Comparison of ENCODE assay signal across 8 cellular contexts in genomic region chr10:26430641-26431163, GRCh38. TPM values are rescaled to one million over a fixed set of nuclear protein-coding genes. Genes with fewer than 3 reads are reported as not detected.
DNase-seq lines count a peak whose midpoint lies in the region; ATAC-seq and TF ChIP-seq lines count a peak whose summit lies in the region.

No MANE protein-coding gene starts in this region.

- no peak overlapping the region for H3K9ac ChIP-seq in DND-41 (ENCODE audit: low read depth, low read length)

- peaks cover 2% of the 10 kb centered on the region for H3K9me3 ChIP-seq in DND-41 (ENCODE audit: insufficient read depth, low read length, severe bottlenecking)

- H4K20me1 ChIP-seq in DND-41 (ENCODE audit: insufficient read depth, low read length), result no peaks in the 10 kb centered on the region

- intact Hi-C loops in activated T-helper 2 cell treated with anti-CD3 and anti-CD28 coated beads, Interferon-gamma antibody, Interleukin-2, Interleukin-4, amounts not matched to agents 10 μg/mL and 5 μg/mL and 100 μg/mL, durations not matched to agents 14 hours and 24 hours and 36 hours (cut with micrococcal nuclease), result loop anchor here (1.0 to 10.0 kb wide), 4 partner anchors 17 to 1074 kb away; partner anchors contain the start of genes PDSS1 and RAB18

- no peaks in the 10 kb centered on the region for H3K27me3 ChIP-seq in DND-41 (ENCODE audit: insufficient read depth, low read length, poor library complexity)

- H3K27me3 Mint-ChIP-seq in activated T-helper 2 cell treated with anti-CD3 and anti-CD28 coated beads, Interferon-gamma antibody, Interleukin-2, Interleukin-4, amounts not matched to agents 10 μg/mL and 5 μg/mL and 100 μg/mL, durations not matched to agents 14 hours and 24 hours and 36 hours (ENCODE audit: low read depth), result no peaks in the 10 kb centered on the region

- DNase-seq in DND-41 (no peak), NCI-H1930 (lab: John Stamatoyannopoulos, UW) (no peak), HCEC 1CT (no peak), DMS53 treated with DMSO at 0.1 percent for 48 hours (lab: John Stamatoyannopoulos, UW; ENCODE audit: unreplicated experiment) (no peak), middle frontal gyrus (ENCODE audit: extremely low spot score, low spot score) (no peak)
- no peak for DNase-seq in activated T-helper 2 cell treated with anti-CD3 and anti-CD28 coated beads, Interferon-gamma antibody, Interleukin-2, Interleukin-4, amounts not matched to agents 10 μg/mL and 5 μg/mL and 100 μg/mL, durations not matched to agents 14 hours and 24 hours and 36 hours (ENCODE audit: low spot score)

- H3K36me3 ChIP-seq in DND-41 (ENCODE audit: insufficient read depth, low read length), result no peaks in the 10 kb centered on the region

- H3K4me1 ChIP-seq in DND-41 (ENCODE audit: insufficient read depth, low read length), result no peaks in the 10 kb centered on the region

- H3K4me2 ChIP-seq in DND-41 (ENCODE audit: insufficient read depth, low read length), result no peak overlapping the region

- no peaks in the 10 kb centered on the region for H3K79me2 ChIP-seq in DND-41 (ENCODE audit: insufficient read depth, low read length)

- no peak overlapping the region for H3K4me3 Mint-ChIP-seq in activated T-helper 2 cell treated with anti-CD3 and anti-CD28 coated beads, Interferon-gamma antibody, Interleukin-2, Interleukin-4, amounts not matched to agents 10 μg/mL and 5 μg/mL and 100 μg/mL, durations not matched to agents 14 hours and 24 hours and 36 hours (ENCODE audit: low read depth)

- TF ChIP-seq CTCF in DND-41 (IDR thresholded peaks at IDR 0.05; ENCODE audit: borderline replicate concordance, extremely low read depth, low read length, poor library complexity, severe bottlenecking), result no peak

- no peaks in the 10 kb centered on the region for H3K36me3 Mint-ChIP-seq in activated T-helper 2 cell treated with anti-CD3 and anti-CD28 coated beads, Interferon-gamma antibody, Interleukin-2, Interleukin-4, amounts not matched to agents 10 μg/mL and 5 μg/mL and 100 μg/mL, durations not matched to agents 14 hours and 24 hours and 36 hours (ENCODE audit: low read depth)

- no peaks in the 10 kb centered on the region for H3K9me3 Mint-ChIP-seq in activated T-helper 2 cell treated with anti-CD3 and anti-CD28 coated beads, Interferon-gamma antibody, Interleukin-2, Interleukin-4, amounts not matched to agents 10 μg/mL and 5 μg/mL and 100 μg/mL, durations not matched to agents 14 hours and 24 hours and 36 hours

- ATAC-seq in DND-41 (ENCODE audit: insufficient read depth, low read depth) (0 out of 3 replicates have a peak, but pooled peaks have one; percentile 31), GM19351 (IDR thresholded peaks at IDR 0.05; ENCODE audit: unreplicated experiment) (peak; percentile 92), HG03196 (IDR thresholded peaks at IDR 0.05; ENCODE audit: unreplicated experiment) (peak; percentile 93)

- H3K4me1 Mint-ChIP-seq in activated T-helper 2 cell treated with anti-CD3 and anti-CD28 coated beads, Interferon-gamma antibody, Interleukin-2, Interleukin-4, amounts not matched to agents 10 μg/mL and 5 μg/mL and 100 μg/mL, durations not matched to agents 14 hours and 24 hours and 36 hours (ENCODE audit: low read depth), result peaks cover 15% of the 10 kb centered on the region

- no peak overlapping the region; the same call in 1 of the 2 replicates for H2AFZ ChIP-seq in DND-41 (ENCODE audit: low read depth, low read length)

- H3K27ac ChIP-seq in DND-41 (ENCODE audit: low read length), result no peak overlapping the region

- H3K4me3 ChIP-seq in DND-41 (ENCODE audit: low read depth in 1 of 2, low read length in 2 of 2), result no peak overlapping the region

- H3K27ac Mint-ChIP-seq in activated T-helper 2 cell treated with anti-CD3 and anti-CD28 coated beads, Interferon-gamma antibody, Interleukin-2, Interleukin-4, amounts not matched to agents 10 μg/mL and 5 μg/mL and 100 μg/mL, durations not matched to agents 14 hours and 24 hours and 36 hours, result peak overlapping the region; percentile 86

RNA-seq across cellular contexts. Expression of gene APBB1IP, which starts 7.4 kb away (rescaled TPM):
- total RNA-seq in activated T-helper 2 cell treated with anti-CD3 and anti-CD28 coated beads, Interferon-gamma antibody, Interleukin-2, Interleukin-4, amounts not matched to agents 10 μg/mL and 5 μg/mL and 100 μg/mL, durations not matched to agents 14 hours and 24 hours and 36 hours, result 45.2 and 47.4 TPM in 2 replicates

Comparison
In these comparisons a context has a peak if more than half of its experiments do, and no peak if none do; other contexts are left out.
1. ATAC-seq: peak in every context shown above with its lines; median percentile 93 in HG03196; 92 in GM19351; 31 in DND-41.